8 cellular contexts compared by ENCODE assay signal in the genomic region with DNA sequence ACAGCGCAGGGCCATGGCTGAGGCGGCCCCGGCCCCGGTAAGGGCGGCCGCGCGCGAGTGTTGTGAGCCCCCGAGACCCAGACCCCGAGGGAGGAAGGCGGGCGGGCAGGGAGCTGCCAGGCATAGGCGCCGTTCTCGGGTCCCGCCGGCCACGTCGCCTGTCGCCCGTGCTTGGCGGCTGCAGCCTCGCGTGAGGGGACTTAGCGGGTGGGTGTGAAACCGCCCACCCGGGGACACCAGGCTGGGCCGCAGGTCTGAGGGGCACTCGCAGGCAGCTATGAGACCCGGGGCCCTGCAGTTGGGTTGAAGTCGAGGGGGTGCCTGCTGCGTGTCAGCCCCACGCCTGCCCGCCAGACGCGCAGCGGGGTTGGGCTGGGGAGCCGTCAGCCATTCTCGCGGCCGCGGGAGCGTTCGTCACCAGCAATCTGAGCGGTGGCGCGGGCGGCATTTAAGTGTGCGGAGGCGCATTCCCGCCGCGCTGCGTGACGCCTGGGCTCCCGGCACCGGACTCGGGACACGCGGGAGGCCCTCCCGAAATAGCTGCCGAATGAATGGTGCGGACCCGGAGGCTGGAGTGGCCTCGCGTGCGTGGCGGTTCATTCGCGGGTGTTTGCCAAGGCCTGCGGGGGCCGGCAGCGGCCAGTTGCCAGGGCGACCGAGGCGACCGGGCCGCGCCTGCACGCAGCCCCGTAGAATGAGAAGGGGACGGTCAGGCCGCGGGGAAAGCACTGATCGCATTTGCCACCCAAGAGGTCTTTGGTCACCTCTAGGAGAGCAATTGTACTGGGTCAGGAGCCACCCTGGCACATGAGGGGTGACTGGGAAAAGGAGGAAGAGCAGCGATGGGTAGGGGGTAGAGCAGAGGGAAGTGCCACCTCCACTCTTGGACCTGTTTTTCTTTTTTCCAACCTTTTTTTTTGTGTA. TPM values are rescaled to one million over a fixed set of nuclear protein-coding genes. Genes with fewer than 3 reads are reported as not detected.
DNase-seq lines count a peak whose midpoint lies in the region; ATAC-seq, FAIRE-seq and TF ChIP-seq lines count a peak whose summit lies in the region.

No MANE protein-coding gene starts in this region.

- H3K18ac ChIP-seq in neuronal stem cell (ENCODE audit: low read length), result peak overlapping the region; percentile 99

- H3K4me2 ChIP-seq in BLaER1 (peak overlapping the region; percentile 94), neuronal stem cell (ENCODE audit: insufficient read depth, low read length, poor library complexity, severe bottlenecking) (peak overlapping the region; percentile 78)

- peaks cover 15% of the 10 kb centered on the region for H3K79me1 ChIP-seq in neuronal stem cell (ENCODE audit: low read depth, low read length)

- ATAC-seq in HG03342 (IDR thresholded peaks at IDR 0.05; ENCODE audit: unreplicated experiment), result peak; percentile 27

- no peaks in the 10 kb centered on the region for H3K27me3 Mint-ChIP-seq in activated naive CD4-positive, alpha-beta T cell treated with anti-CD3 and anti-CD28 coated beads for 36 hours (ENCODE audit: low read depth)

- H3K23ac ChIP-seq in neuronal stem cell (ENCODE audit: low read depth, low read length, poor library complexity), result peak overlapping the region; percentile 96

- H2AK5ac ChIP-seq in neuronal stem cell (ENCODE audit: low read depth, low read length), result peak overlapping the region; percentile 84

- no peak for TF ChIP-seq CTCF in thyroid gland (IDR thresholded peaks at IDR 0.05)

- DNase-seq in GM19238 (ENCODE audit: insufficient read length, low spot score) (peak; percentile 57), RCC 7860 (ENCODE audit: low spot score) (peak; percentile 35), germinal center (ENCODE audit: low spot score) (peak; percentile 67), neuronal stem cell (ENCODE audit: low spot score) (peak; percentile 59), thyroid gland (peak; percentile 47 to 48)
- DNase-seq in activated naive CD4-positive, alpha-beta T cell treated with anti-CD3 and anti-CD28 coated beads for 36 hours, result peak; percentile 66

- H3K9me3 ChIP-seq in BLaER1, result no peaks in the 10 kb centered on the region
- no peaks in the 10 kb centered on the region for H3K9me3 ChIP-seq in neuronal stem cell (replicated peaks in 1 of 2; ENCODE audit: control insufficient read depth in 2 of 2, insufficient read depth in 1 of 2, low read depth in 1 of 2, low read length in 2 of 2)
- no peaks in the 10 kb centered on the region for H3K9me3 ChIP-seq in thyroid gland

- peak overlapping the region; percentile 96 for H4K8ac ChIP-seq in neuronal stem cell (ENCODE audit: low read depth, low read length)

- CTCF ChIA-PET in activated naive CD4-positive, alpha-beta T cell treated with anti-CD3 and anti-CD28 coated beads for 36 hours (lab: Charles Lee), result interaction anchor here (0.6 to 2.8 kb wide), 17 partner anchors 12 to 1870 kb away, joined by 3 to 13 read pairs (median 4); partner anchors contain the start of gene ZNF425

- peak overlapping the region; percentile 95 for H3K9ac ChIP-seq in BLaER1
- peak overlapping the region; percentile 98 for H3K9ac ChIP-seq in neuronal stem cell (ENCODE audit: low read depth, low read length, poor library complexity)

- no peak overlapping the region for H3K4ac ChIP-seq in neuronal stem cell (ENCODE audit: low read length)

- H4K20me1 ChIP-seq in BLaER1, result peaks cover 56% of the 10 kb centered on the region

- TF ChIP-seq POLR2A in thyroid gland (IDR thresholded peaks at IDR 0.05), result no peak

- intact Hi-C loops in activated naive CD4-positive, alpha-beta T cell treated with anti-CD3 and anti-CD28 coated beads for 36 hours (cut with micrococcal nuclease), result loop anchor here (1.0 to 2.0 kb wide), 8 partner anchors 22 to 476 kb away; partner anchors contain the start of genes PDIA4, ZNF282, ZNF425 and ZNF746
- intact Hi-C loops in thyroid gland (cut with DNase I), result no loop called here

- H2BK5ac ChIP-seq in neuronal stem cell (ENCODE audit: low read length), result peak overlapping the region; percentile 0

- H3K36me3 Mint-ChIP-seq in activated naive CD4-positive, alpha-beta T cell treated with anti-CD3 and anti-CD28 coated beads for 36 hours (ENCODE audit: low read depth), result no peaks in the 10 kb centered on the region

- no peak overlapping the region for H2BK120ac ChIP-seq in neuronal stem cell (ENCODE audit: low read depth, low read length)

- peak overlapping the region; percentile 89 for H3K14ac ChIP-seq in neuronal stem cell (ENCODE audit: low read length)

- peak overlapping the region; percentile 87 for H3K4me3 Mint-ChIP-seq in activated naive CD4-positive, alpha-beta T cell treated with anti-CD3 and anti-CD28 coated beads for 36 hours

- H3K36me3 ChIP-seq in BLaER1, result peaks cover 19% of the 10 kb centered on the region
- peaks cover 0 to 16% of the 10 kb centered on the region in 2 donors for H3K36me3 ChIP-seq in neuronal stem cell (replicated peaks in 1 of 2; ENCODE audit: control insufficient read depth in 2 of 2, insufficient read depth in 2 of 2, low read length in 2 of 2)
- H3K36me3 ChIP-seq in thyroid gland, result no peaks in the 10 kb centered on the region

- H3K27ac ChIP-seq in BLaER1 (peak overlapping the region; percentile 94), neuronal stem cell (replicated peaks; ENCODE audit: low read length) (peak overlapping the region; percentile 58), thyroid gland (peak overlapping the region; percentile 47 to 81 (median 81))

- H2BK15ac ChIP-seq in neuronal stem cell (ENCODE audit: low read length), result peak overlapping the region; percentile 58

- no peak overlapping the region for H2BK12ac ChIP-seq in neuronal stem cell (ENCODE audit: low read length)

- H3K4me1 ChIP-seq in BLaER1 (peaks cover 37% of the 10 kb centered on the region), neuronal stem cell (ENCODE audit: control insufficient read depth in 2 of 2, insufficient read depth in 1 of 2, low read depth in 1 of 2, low read length in 2 of 2) (peaks cover 0 to 3% of the 10 kb centered on the region in 2 donors), thyroid gland (peaks cover 4 to 13% of the 10 kb centered on the region in 2 donors)

- peaks cover 36% of the 10 kb centered on the region for H3K4me1 Mint-ChIP-seq in activated naive CD4-positive, alpha-beta T cell treated with anti-CD3 and anti-CD28 coated beads for 36 hours (ENCODE audit: low read depth)

- H3K4me3 ChIP-seq in BLaER1 (peak overlapping the region; percentile 87), neuronal stem cell (ENCODE audit: low read length in 2 of 2) (peak overlapping the region; percentile 90 to 99), thyroid gland (replicated peaks in 1 of 3) (peak overlapping the region; percentile 89 to 99 (median 89))

- H2AFZ ChIP-seq in neuronal stem cell (ENCODE audit: low read length), result peak overlapping the region; percentile 95

- no peak for FAIRE-seq in RCC 7860 (lab: Jason Lieb, UNC)

- H3K9me3 Mint-ChIP-seq in activated naive CD4-positive, alpha-beta T cell treated with anti-CD3 and anti-CD28 coated beads for 36 hours, result no peaks in the 10 kb centered on the region

- H3K27me3 ChIP-seq in BLaER1 (no peaks in the 10 kb centered on the region), neuronal stem cell (ENCODE audit: control insufficient read depth in 3 of 3, insufficient read depth in 3 of 3, low read depth in 1 of 3, low read length in 3 of 3) (no peaks in the 10 kb centered on the region), thyroid gland (no peaks in the 10 kb centered on the region)

- peak overlapping the region; percentile 53 for H3K27ac Mint-ChIP-seq in activated naive CD4-positive, alpha-beta T cell treated with anti-CD3 and anti-CD28 coated beads for 36 hours

- no CpG with 5 or more reads among the region's 87 CpGs for WGBS in neuronal stem cell (ENCODE audit: extremely low coverage in 2 of 2, insufficient read length in 2 of 2, insufficient replicate concordance in 1 of 2), 2 donors
- 0 to 1% methylated on average over 17 to 22 of the region's 87 CpGs for WGBS in thyroid gland, 2 donors

- H4K91ac ChIP-seq in neuronal stem cell (ENCODE audit: low read depth, low read length, poor library complexity), result no peak overlapping the region

RNA-seq across cellular contexts. Expression of gene ZNF398, which starts 0.7 kb away (rescaled TPM):
- total RNA-seq in activated naive CD4-positive, alpha-beta T cell treated with anti-CD3 and anti-CD28 coated beads for 36 hours, result 1 to 10 TPM; 4.3 to 5.0 TPM
- polyA plus RNA-seq in neuronal stem cell (2013, experiment 1 of 2), result 6.5 TPM
- polyA plus RNA-seq in neuronal stem cell (2013, experiment 2 of 2), result 6.4 TPM
- total RNA-seq in thyroid gland, result 10 to 100 TPM; 19.6 to 29.9 (median 23.0) TPM

RNA-seq across cellular contexts. Expression of gene ZNF425, which starts 21.9 kb away (rescaled TPM):
- under 1 TPM; 0.57 TPM for total RNA-seq in activated naive CD4-positive, alpha-beta T cell treated with anti-CD3 and anti-CD28 coated beads for 36 hours
- polyA plus RNA-seq in neuronal stem cell (2013, experiment 1 of 2), result 3.2 TPM
- 2.7 TPM for polyA plus RNA-seq in neuronal stem cell (2013, experiment 2 of 2)
- total RNA-seq in thyroid gland, result 10 to 100 TPM in 1 of 4 donors, 1 to 10 TPM in 3; 3.3 to 12.8 (median 3.7) TPM

RNA-seq across cellular contexts. Expression of gene ZNF282, which starts 47.4 kb away (rescaled TPM):
- total RNA-seq in activated naive CD4-positive, alpha-beta T cell treated with anti-CD3 and anti-CD28 coated beads for 36 hours, result 10 to 100 TPM; 21.6 to 22.0 TPM
- 13.7 TPM for polyA plus RNA-seq in neuronal stem cell (2013, experiment 1 of 2)
- polyA plus RNA-seq in neuronal stem cell (2013, experiment 2 of 2), result 13.0 TPM
- 10 to 100 TPM; 13.8 to 28.5 (median 21.3) TPM for total RNA-seq in thyroid gland

RNA-seq across cellular contexts. Expression of gene ZNF786, which starts 57.5 kb away (rescaled TPM):
- 1 to 10 TPM; 2.1 to 2.2 TPM for total RNA-seq in activated naive CD4-positive, alpha-beta T cell treated with anti-CD3 and anti-CD28 coated beads for 36 hours
- polyA plus RNA-seq in neuronal stem cell (2013, experiment 1 of 2), result 6.2 TPM
- 6.4 TPM for polyA plus RNA-seq in neuronal stem cell (2013, experiment 2 of 2)
- 10 to 100 TPM in 2 of 4 donors, 1 to 10 TPM in 2; 6.6 to 12.1 (median 10.7) TPM for total RNA-seq in thyroid gland

Comparison
In these comparisons a context has a peak if more than half of its experiments do, and no peak if none do; other contexts are left out.
1. Peak in every context shown above with its lines: DNase-seq, ATAC-seq, H3K4me3 ChIP-seq and H3K27ac ChIP-seq.